8 cellular contexts compared by ENCODE assay signal in the genomic region with DNA sequence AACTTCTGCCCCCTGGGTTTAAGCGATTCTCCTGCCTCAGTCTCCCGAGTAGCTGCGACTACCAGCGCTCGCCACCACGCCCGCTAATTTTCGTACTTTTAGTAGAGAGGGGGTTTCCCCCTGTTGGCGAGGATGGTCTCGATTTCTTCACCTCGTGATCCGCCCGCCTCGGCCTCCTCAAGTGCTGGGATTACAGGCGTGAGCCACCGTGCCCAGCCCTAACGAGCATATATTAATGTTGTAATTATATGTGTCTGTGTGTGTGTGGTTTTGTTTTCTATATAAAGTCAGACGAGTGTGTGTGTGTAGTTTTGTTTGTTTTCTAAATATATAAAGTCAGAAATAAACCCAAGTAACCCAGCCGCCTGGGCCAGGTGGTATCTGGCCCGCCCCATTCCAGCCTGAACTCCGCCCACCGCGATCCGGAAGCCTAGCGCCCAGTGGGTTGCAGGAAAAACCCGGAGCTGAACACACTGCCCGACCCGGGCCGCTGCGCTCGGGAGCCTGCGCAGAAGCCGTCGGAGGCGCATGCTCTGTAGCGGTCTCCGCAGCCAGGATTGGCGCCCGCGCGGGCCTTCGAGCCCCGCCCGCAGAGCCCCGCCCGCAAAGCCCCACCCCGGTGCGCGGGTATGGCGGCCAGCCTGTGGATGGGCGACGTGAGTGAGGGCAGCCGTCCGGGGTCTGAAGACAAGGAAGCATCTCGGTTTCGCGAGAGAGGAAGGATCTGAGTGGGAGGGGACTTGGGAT. TPM values are rescaled to one million over a fixed set of nuclear protein-coding genes. Genes with fewer than 3 reads are reported as not detected.
A peak's percentile ranks its signal among the peaks of the same experiment; 100 is the strongest.
DNase-seq lines count a peak whose midpoint lies in the region; ATAC-seq and TF ChIP-seq lines count a peak whose summit lies in the region.

A gene (plus strand): TSS at position 604 of the 747 bp plus-strand sequence. CDS start 26 bp downstream, at position 630.

- peaks cover 9% of the 10 kb centered on the region for H3K36me3 ChIP-seq in skeletal muscle satellite cell (ENCODE audit: insufficient read depth, low read length)

- CTCF ChIA-PET in AG04449 (lab: Yijun Ruan, JAX): interaction anchor here (0.7 to 1.2 kb wide), 3 partner anchors 34 to 324 kb away, joined by 3 to 5 read pairs (median 3); no protein-coding TSS in a partner anchor

- H3K4me2 ChIP-seq in skeletal muscle satellite cell (ENCODE audit: low read length): peak within 1 kb of the TSS; percentile 96

- in situ Hi-C loops in T47D (cut with HindIII; ENCODE audit: low pct_unique_long_range_greater_than_20kb, low sequenced_read_pairs): no loop called here

- H3K27me3 ChIP-seq in skeletal muscle satellite cell (ENCODE audit: control insufficient read depth, insufficient read depth, low read length): no peaks in the 10 kb centered on the region

- H3K27ac ChIP-seq in VCaP: peak within 1 kb of the TSS; percentile 89

- H3K9me3 ChIP-seq in iPS-18c (ENCODE audit: control insufficient read depth, insufficient read depth, low read length) (peaks cover 3% of the 10 kb centered on the region), skeletal muscle satellite cell (replicated peaks; ENCODE audit: low read length) (no peaks in the 10 kb centered on the region)

- POLR2A ChIA-PET in AG04449 (lab: Yijun Ruan, JAX): interaction anchor here (1.2 to 4.3 kb wide), 4 partner anchors 11 to 96 kb away, joined by 5 to 57 read pairs (median 8); a partner anchor contains a TSS

- peaks cover 11% of the 10 kb centered on the region for H3K4me1 ChIP-seq in skeletal muscle satellite cell (ENCODE audit: control insufficient read depth, insufficient read depth, low read length)

- TF ChIP-seq CTCF in AG04449 (IDR thresholded peaks at IDR 0.05; ENCODE audit: insufficient read depth, low read length, missing control alignments) (no peak), VCaP (conservative IDR thresholded peaks at IDR 0.05) (no peak)

- peak within 1 kb of the TSS; percentile 91 for H3K4me3 ChIP-seq in AG04449 (ENCODE audit: low read depth, low read length)
- peak within 1 kb of the TSS; percentile 99 for H3K4me3 ChIP-seq in iPS-18c (ENCODE audit: insufficient read depth, low read depth, low read length)
- H3K4me3 ChIP-seq in skeletal muscle satellite cell (ENCODE audit: low read length): peak within 1 kb of the TSS; percentile 98

- DNase-seq in AG04449 (ENCODE audit: low read depth, low spot score) (peak; percentile 74), NCI-H2196 treated with DMSO at 0.1 percent for 48 hours (lab: John Stamatoyannopoulos, UW; ENCODE audit: unreplicated experiment) (peak; percentile 91), T47D (ENCODE audit: low read depth in 1 of 2, low spot score in 1 of 2) (peak; percentile 80 to 95)

- peak; percentile 87 for ATAC-seq in GM18873 (IDR thresholded peaks at IDR 0.05; ENCODE audit: low FRiP score, unreplicated experiment)
- ATAC-seq in HG03135 (IDR thresholded peaks at IDR 0.05; ENCODE audit: unreplicated experiment): peak; percentile 95

- peak within 1 kb of the TSS; percentile 96 for H3K9ac ChIP-seq in skeletal muscle satellite cell (ENCODE audit: low read depth, low read length)

RNA-seq across cellular contexts. Expression of the gene that starts here (rescaled TPM):
- total RNA-seq in skeletal muscle satellite cell (2012; rRNA removed): 25.6 and 26.9 TPM in 2 replicates

Comparison
In these comparisons a context has a peak if more than half of its experiments do, and no peak if none do; other contexts are left out.
1. Peak in every context shown above with its lines: DNase-seq, ATAC-seq, H3K4me3 ChIP-seq and H3K27ac ChIP-seq.